ENCODE assay signal across 5 cellular contexts in the genomic region with DNA sequence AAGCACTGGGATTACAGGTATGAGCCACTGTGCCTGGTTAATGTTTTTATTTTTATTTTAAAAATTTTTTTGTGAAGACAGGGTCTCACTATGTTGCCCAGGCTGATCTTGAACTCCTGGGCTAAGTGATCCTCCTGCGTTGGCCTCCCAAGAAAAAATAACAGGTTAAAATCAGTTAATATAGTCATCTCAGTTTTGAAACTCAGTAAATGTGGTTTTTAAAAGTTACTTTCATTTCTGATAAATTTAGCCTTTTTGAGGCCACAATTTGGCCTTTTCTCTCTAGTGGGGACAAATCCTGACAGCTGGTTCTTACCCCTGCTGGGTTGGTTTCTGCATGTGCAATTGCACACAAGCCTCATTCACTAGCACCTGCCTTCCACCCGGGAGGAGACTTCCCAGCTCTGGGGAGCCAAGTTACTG. TPM values are rescaled to one million over a fixed set of nuclear protein-coding genes. Genes with fewer than 3 reads are reported as not detected.
DNase-seq lines count a peak whose midpoint lies in the region; ATAC-seq lines count a peak whose summit lies in the region.

No MANE protein-coding gene starts in this region.

- no peak overlapping the region for H3K4ac ChIP-seq in mesenchymal stem cell (ENCODE audit: low read depth in 1 of 2, low read length in 2 of 2)

- H2BK120ac ChIP-seq in mesenchymal stem cell (ENCODE audit: low read depth, low read length), result no peak overlapping the region

- no peak overlapping the region for H4K91ac ChIP-seq in mesenchymal stem cell (ENCODE audit: low read length)

- no peak overlapping the region for H3K4me3 ChIP-seq in mesenchymal stem cell (ENCODE audit: insufficient read depth in 1 of 2, low read depth in 1 of 2, low read length in 2 of 2)

- H3K9me3 ChIP-seq in mesenchymal stem cell (ENCODE audit: control insufficient read depth, low read length), result no peaks in the 10 kb centered on the region

- ATAC-seq in GM19452 (IDR thresholded peaks at IDR 0.05; ENCODE audit: unreplicated experiment) (peak; percentile 59), HG03064 (IDR thresholded peaks at IDR 0.05; ENCODE audit: low read depth, unreplicated experiment) (peak; percentile 66)

- H3K14ac ChIP-seq in mesenchymal stem cell (ENCODE audit: low read length in 2 of 2), result no peak overlapping the region

- H3K4me2 ChIP-seq in mesenchymal stem cell (ENCODE audit: low read length, poor library complexity, severe bottlenecking), result no peak overlapping the region

- H2AK5ac ChIP-seq in mesenchymal stem cell (ENCODE audit: low read length, severe bottlenecking), result no peak overlapping the region

- no peak overlapping the region for H2BK15ac ChIP-seq in mesenchymal stem cell (ENCODE audit: low read depth, poor library complexity, severe bottlenecking)

- H3K36me3 ChIP-seq in mesenchymal stem cell (ENCODE audit: control insufficient read depth in 1 of 2, insufficient read depth in 2 of 2, low read depth in 1 of 2, low read length in 2 of 2), result peaks cover 28 to 49% of the 10 kb centered on the region in 2 experiments

- no peak overlapping the region for H2AFZ ChIP-seq in mesenchymal stem cell (ENCODE audit: low read depth, low read length)

- H2BK5ac ChIP-seq in mesenchymal stem cell (ENCODE audit: low read depth, low read length, poor library complexity, severe bottlenecking), result no peak overlapping the region

- H3K9ac ChIP-seq in mesenchymal stem cell (ENCODE audit: low read length), result no peak overlapping the region

- H3K27ac ChIP-seq in layer of hippocampus (ENCODE audit: low read depth, low read length) (peak overlapping the region; percentile 6), mesenchymal stem cell (ENCODE audit: low read length, poor library complexity, severe bottlenecking) (no peak overlapping the region)

- WGBS in mesenchymal stem cell, result no CpG with 5 or more reads among the region's 2 CpGs

- H2BK12ac ChIP-seq in mesenchymal stem cell (ENCODE audit: low read length in 2 of 2), result no peak overlapping the region

- DNase-seq in mesenchymal stem cell (no peak), cerebellar nuclear complex (lab: John Stamatoyannopoulos, UW) (no peak)

- H3K23ac ChIP-seq in mesenchymal stem cell (ENCODE audit: low read length in 2 of 2), result no peak overlapping the region

- H3K4me1 ChIP-seq in mesenchymal stem cell (ENCODE audit: control insufficient read depth, insufficient read depth, low read depth, low read length), result peaks cover 16% of the 10 kb centered on the region

- no peak overlapping the region for H3K18ac ChIP-seq in mesenchymal stem cell (ENCODE audit: low read depth in 1 of 2, low read length in 2 of 2)

- no peak overlapping the region for H4K8ac ChIP-seq in mesenchymal stem cell (ENCODE audit: low read length)

- H3K27me3 ChIP-seq in layer of hippocampus (ENCODE audit: control insufficient read depth, insufficient read depth, low read length) (no peaks in the 10 kb centered on the region), mesenchymal stem cell (ENCODE audit: control insufficient read depth in 1 of 2, insufficient read depth in 1 of 2, low read length in 2 of 2) (no peaks in the 10 kb centered on the region)

- H3K79me1 ChIP-seq in mesenchymal stem cell (replicated peaks; ENCODE audit: low read length, poor library complexity, severe bottlenecking), result peaks cover 11% of the 10 kb centered on the region

RNA-seq across cellular contexts. Expression of a gene that starts 13.3 kb away (rescaled TPM):
- 43.5 TPM for polyA plus RNA-seq in mesenchymal stem cell (2013, experiment 1 of 2)
- 45.8 TPM for polyA plus RNA-seq in mesenchymal stem cell (2013, experiment 2 of 2)

RNA-seq across cellular contexts. Expression of a gene that starts 15.9 kb away (rescaled TPM):
- polyA plus RNA-seq in mesenchymal stem cell (2013, experiment 1 of 2), result 0.29 TPM
- polyA plus RNA-seq in mesenchymal stem cell (2013, experiment 2 of 2), result 0.04 TPM

RNA-seq across cellular contexts. Expression of a gene that starts 21.7 kb away (rescaled TPM):
- polyA plus RNA-seq in mesenchymal stem cell (2013, experiment 1 of 2), result 3.5 TPM
- polyA plus RNA-seq in mesenchymal stem cell (2013, experiment 2 of 2), result 2.6 TPM

RNA-seq across cellular contexts. Expression of a gene that starts 32.2 kb away (rescaled TPM):
- polyA plus RNA-seq in mesenchymal stem cell (2013, experiment 1 of 2), result 21.8 TPM
- polyA plus RNA-seq in mesenchymal stem cell (2013, experiment 2 of 2), result 20.8 TPM

RNA-seq across cellular contexts. Expression of a gene that starts 56.5 kb away (rescaled TPM):
- polyA plus RNA-seq in mesenchymal stem cell (2013, experiment 1 of 2), result 27.9 TPM
- 28.1 TPM for polyA plus RNA-seq in mesenchymal stem cell (2013, experiment 2 of 2)
